15 cellular contexts compared by ENCODE assay signal in the genomic region with DNA sequence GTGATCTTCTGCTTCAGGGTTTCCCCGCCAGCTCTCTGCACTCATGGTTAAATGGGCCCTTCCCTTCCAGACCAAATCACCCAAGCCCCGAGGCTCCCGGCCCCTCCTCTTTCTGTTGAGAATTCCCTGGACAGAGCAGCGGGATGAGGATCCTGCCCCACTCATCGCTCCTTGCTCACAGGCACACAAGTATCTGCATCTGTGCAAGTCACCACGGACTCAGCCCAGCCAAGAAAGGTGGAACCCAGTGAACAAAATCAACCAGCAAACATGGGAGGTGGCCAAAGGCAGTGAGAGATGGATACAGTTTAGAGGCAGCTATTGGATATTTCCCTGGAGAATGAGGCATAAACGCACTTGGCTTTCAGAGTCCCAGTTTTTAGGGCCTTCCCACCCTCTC. TPM values are rescaled to one million over a fixed set of nuclear protein-coding genes. Genes with fewer than 3 reads are reported as not detected.
DNase-seq lines count a peak whose midpoint lies in the region; ATAC-seq and TF ChIP-seq lines count a peak whose summit lies in the region.
"Had no signal": no experiment of that assay in that cellular context is flagged by ENCODE, and none has a peak within 500 bp of the region (broad histone marks: within the 10 kb centered on the region; RNA-seq: fewer than 3 reads in every experiment).

No MANE protein-coding gene starts in this region.

- TF ChIP-seq CTCF in left ventricle myocardium inferior (IDR thresholded peaks at IDR 0.05; ENCODE audit: borderline replicate concordance) (no peak), nephron (IDR thresholded peaks at IDR 0.05; ENCODE audit: unreplicated experiment in 3 of 3) (no peak)

- H3K36me3 ChIP-seq in left ventricle myocardium inferior (no peaks in the 10 kb centered on the region), MG63 (no peaks in the 10 kb centered on the region)
- H3K36me3 ChIP-seq: HAP-1 had no signal

- H3K27ac Mint-ChIP-seq in nephron, result peak overlapping the region in 2 of 3 experiments; percentile 32 to 56
- H3K27ac Mint-ChIP-seq: CD14-positive monocyte; CD8-positive, alpha-beta T cell; IgD-negative memory B cell had no signal

- ATAC-seq in left ventricle myocardium superior, result peak; percentile 68
- ATAC-seq: CD8-positive, alpha-beta T cell had no signal

- H3K4me3 ChIP-seq in left ventricle myocardium inferior (no peak overlapping the region), MG63 (no peak overlapping the region)
- H3K4me3 ChIP-seq: HAP-1 had no signal

- H3K4me1 ChIP-seq in left ventricle myocardium inferior, result no peaks in the 10 kb centered on the region
- H3K4me1 ChIP-seq: HAP-1 had no signal

- no peak overlapping the region for H3K4me3 Mint-ChIP-seq in nephron
- H3K4me3 Mint-ChIP-seq: CD14-positive monocyte; CD8-positive, alpha-beta T cell; IgD-negative memory B cell had no signal

- DNase-seq in left ventricle myocardium superior, result no peak
- DNase-seq in left ventricle myocardium inferior, result no peak
- peak; percentile 15 to 57 for DNase-seq in NCI-H446 (lab: John Stamatoyannopoulos, UW)
- DNase-seq in MG63, result no peak
- DNase-seq in NCI-H128 (lab: John Stamatoyannopoulos, UW; ENCODE audit: unreplicated experiment), result no peak
- DNase-seq in NCI-H524 (lab: John Stamatoyannopoulos, UW), result no peak
- DNase-seq: CD8-positive, alpha-beta T cell; COR-L47; DMS53; GOT3 had no signal

- no peaks in the 10 kb centered on the region for H3K36me3 Mint-ChIP-seq in nephron (ENCODE audit: low read depth)
- H3K36me3 Mint-ChIP-seq: CD14-positive monocyte; CD8-positive, alpha-beta T cell; IgD-negative memory B cell had no signal

- no peaks in the 10 kb centered on the region for H3K9me3 Mint-ChIP-seq in nephron
- H3K9me3 Mint-ChIP-seq: CD8-positive, alpha-beta T cell; IgD-negative memory B cell had no signal

- H3K27ac ChIP-seq in left ventricle myocardium inferior (replicated peaks), result no peak overlapping the region

- H3K27me3 ChIP-seq in left ventricle myocardium inferior (ENCODE audit: low read depth) (no peaks in the 10 kb centered on the region), MG63 (no peaks in the 10 kb centered on the region)

- intact Hi-C loops in left ventricle myocardium superior (cut with micrococcal nuclease) (no loop called here), left ventricle myocardium inferior (cut with micrococcal nuclease) (no loop called here)

- no peaks in the 10 kb centered on the region for H3K9me3 ChIP-seq in left ventricle myocardium inferior (replicated peaks)
- no peaks in the 10 kb centered on the region for H3K9me3 ChIP-seq in MG63
- H3K9me3 ChIP-seq: HAP-1 had no signal

- H3K27me3 Mint-ChIP-seq in nephron (ENCODE audit: low read depth), result peaks cover 39% of the 10 kb centered on the region
- H3K27me3 Mint-ChIP-seq: IgD-negative memory B cell had no signal

- H3K4me1 Mint-ChIP-seq in nephron, result peaks cover 31% of the 10 kb centered on the region
- H3K4me1 Mint-ChIP-seq: CD14-positive monocyte, IgD-negative memory B cell had no signal

RNA-seq across cellular contexts. Expression of gene CXCL12, which starts 37.7 kb away (rescaled TPM):
- 136 TPM for total RNA-seq in left ventricle myocardium superior
- 130 TPM for total RNA-seq in left ventricle myocardium inferior
- 16.5 and 18.6 TPM in 2 replicates for total RNA-seq in MG63 (2014; rRNA removed; shearing (Covaris generic); ENCODE audit: low replicate concordance)
- total RNA-seq: CD8-positive, alpha-beta T cell; HT1080 had no signal

Comparison
In these comparisons a context has a peak if more than half of its experiments do, and no peak if none do; other contexts are left out.
1. DNase-seq: peak in NCI-H446 (2 of 2); none in left ventricle myocardium superior (single experiment), left ventricle myocardium inferior (single experiment), MG63 (single experiment), NCI-H128 (single experiment) and NCI-H524 (0 of 2).